ENCODE assay signal across 16 cellular contexts in the genomic region with DNA sequence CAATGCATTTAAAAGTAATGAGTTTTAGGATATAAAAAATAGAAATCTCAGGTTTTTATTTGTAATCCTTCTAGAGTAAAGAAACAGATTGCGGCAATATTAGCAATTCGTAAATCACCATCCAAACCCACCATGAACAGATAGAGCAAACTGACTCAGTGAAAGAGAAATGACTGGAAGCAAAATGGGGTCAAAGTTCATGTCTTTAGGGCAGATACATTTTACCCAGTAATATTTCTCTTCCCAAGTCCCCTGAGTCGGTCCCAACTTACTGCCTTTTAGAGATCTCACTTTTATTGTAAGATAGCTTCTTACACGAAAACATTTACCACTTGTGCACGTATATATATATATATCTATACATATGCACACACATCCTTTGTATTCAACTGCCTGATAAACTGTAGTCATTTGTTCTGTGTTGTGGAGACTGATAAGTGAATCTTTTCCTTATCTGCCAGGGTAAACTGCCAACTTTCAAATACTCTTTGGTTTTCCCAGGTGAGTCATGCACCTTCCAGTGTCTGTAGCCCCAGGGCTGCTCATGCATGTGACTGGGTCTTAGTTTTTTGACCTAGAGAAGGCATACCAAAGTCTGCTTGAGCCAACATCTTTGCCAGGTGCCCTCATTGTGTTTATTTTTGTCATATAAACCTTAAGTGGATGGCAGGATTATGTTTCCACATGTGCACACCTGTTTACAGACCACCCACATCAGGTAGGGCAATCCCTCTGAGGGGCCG. TPM values are rescaled to one million over a fixed set of nuclear protein-coding genes. Genes with fewer than 3 reads are reported as not detected.
A peak's percentile ranks its signal among the peaks of the same experiment; 100 is the strongest.
DNase-seq lines count a peak whose midpoint lies in the region; ATAC-seq and TF ChIP-seq lines count a peak whose summit lies in the region.
"Had no signal": no experiment of that assay in that cellular context is flagged by ENCODE, and none has a peak within 500 bp of the region (broad histone marks: within the 10 kb centered on the region; RNA-seq: fewer than 3 reads in every experiment).

No MANE protein-coding gene starts in this region.

- ATAC-seq in mucosa of descending colon (peak; percentile 89), GM21423 (IDR thresholded peaks at IDR 0.05; ENCODE audit: unreplicated experiment) (no peak), GM18870 (IDR thresholded peaks at IDR 0.05; ENCODE audit: unreplicated experiment) (no peak), left cardiac atrium (no peak), HG02759 (IDR thresholded peaks at IDR 0.05; ENCODE audit: unreplicated experiment) (no peak)
- ATAC-seq: activated CD4-positive, CD25-positive, alpha-beta regulatory T cell treated with anti-CD3 and anti-CD28 coated beads, Interleukin-2, amount 50 U/mL, for 24 hours; GM23338 had no signal

- H3K36me3 ChIP-seq in Caco-2 (ENCODE audit: control insufficient read depth, insufficient read depth, low read length) = no peaks in the 10 kb centered on the region
- no peaks in the 10 kb centered on the region for H3K36me3 ChIP-seq in mucosa of descending colon (ENCODE audit: low read depth)
- H3K36me3 ChIP-seq: SJSA1 had no signal

- no peaks in the 10 kb centered on the region for H3K9me3 Mint-ChIP-seq in Caco-2 (ENCODE audit: unreplicated experiment)
- H3K9me3 Mint-ChIP-seq: CD4-positive, alpha-beta T cell; GM23338; neural crest cell had no signal

- intact Hi-C loops in Caco-2 (cut with micrococcal nuclease; ENCODE audit: unreplicated experiment) = loop anchor here (1.0 to 2.0 kb wide), 3 partner anchors 21 to 96 kb away; no protein-coding TSS in a partner anchor
- intact Hi-C loops in mucosa of descending colon (cut with DNase I, micrococcal nuclease) = loop anchor here in 1 of 2 donors (10.0 kb wide), 1 partner anchor 94 kb away; no protein-coding TSS in a partner anchor
- intact Hi-C loops in left cardiac atrium (cut with DNase I) = no loop called here

- CTCF ChIA-PET in Caco-2 (lab: Charles Lee) = interaction anchor here (0.9 to 4.6 kb wide), 4 partner anchors 21 to 72 kb away, joined by 4 to 58 read pairs (median 8); no protein-coding TSS in a partner anchor

- no peaks in the 10 kb centered on the region for H3K36me3 Mint-ChIP-seq in Caco-2 (ENCODE audit: insufficient read depth, unreplicated experiment)

- POLR2A ChIA-PET in Caco-2 (lab: Charles Lee) = no interaction called here

- no peak overlapping the region for H3K4me3 ChIP-seq in Caco-2 (ENCODE audit: low read depth, low read length)
- H3K4me3 ChIP-seq in mucosa of descending colon = no peak overlapping the region
- H3K4me3 ChIP-seq: GM23338, SJSA1 had no signal

- H3K27me3 ChIP-seq in Caco-2 (replicated peaks; ENCODE audit: control insufficient read depth, insufficient read depth, low read length) = no peaks in the 10 kb centered on the region
- H3K27me3 ChIP-seq: SJSA1 had no signal

- peak overlapping the region; percentile 58 for H3K4me3 Mint-ChIP-seq in Caco-2 (ENCODE audit: unreplicated experiment)
- H3K4me3 Mint-ChIP-seq: CD4-positive, alpha-beta T cell; GM23338; neural crest cell had no signal

- H3K27ac Mint-ChIP-seq in Caco-2 (ENCODE audit: unreplicated experiment) = peak overlapping the region; percentile 77
- H3K27ac Mint-ChIP-seq: CD4-positive, alpha-beta T cell; GM23338 had no signal

- H3K9me3 ChIP-seq in Caco-2 = no peaks in the 10 kb centered on the region
- no peaks in the 10 kb centered on the region for H3K9me3 ChIP-seq in mucosa of descending colon
- H3K9me3 ChIP-seq: SJSA1 had no signal

- no peak for TF ChIP-seq CTCF in Caco-2 (IDR thresholded peaks at IDR 0.05; ENCODE audit: insufficient read depth in 1 of 2, low read depth in 1 of 2, low read length in 1 of 2, severe bottlenecking in 1 of 2, unreplicated experiment in 1 of 2)
- no peak for TF ChIP-seq CTCF in mucosa of descending colon (IDR thresholded peaks at IDR 0.05)

- DNase-seq in Caco-2 = peak; percentile 88 to 90
- peak; percentile 50 for DNase-seq in HT1080 (ENCODE audit: low read depth)
- DNase-seq in SW480 (ENCODE audit: low spot score) = peak; percentile 48
- DNase-seq in mucosa of descending colon = no peak
- no peak for DNase-seq in left cardiac atrium
- DNase-seq: activated gamma-delta T cell; CD4-positive, alpha-beta T cell; cerebellar nuclear complex; stimulated activated CD4-positive, alpha-beta T cell treated with anti-CD3 and anti-CD28 coated beads, Interleukin-12 subunit alpha, Interleukin-12 subunit beta, amount 100 ng/mL, for 4 hours had no signal

- H3K4me1 ChIP-seq in Caco-2 (peaks cover 50% of the 10 kb centered on the region), mucosa of descending colon (ENCODE audit: low read depth) (peaks cover 7% of the 10 kb centered on the region)

- H3K27me3 Mint-ChIP-seq in Caco-2 (ENCODE audit: insufficient read depth, unreplicated experiment) = no peaks in the 10 kb centered on the region
- H3K27me3 Mint-ChIP-seq: CD4-positive, alpha-beta T cell had no signal

- H3K4me1 Mint-ChIP-seq in Caco-2 (ENCODE audit: low read depth, unreplicated experiment) = peaks cover 56% of the 10 kb centered on the region
- H3K4me1 Mint-ChIP-seq: GM23338 had no signal

- no TSS peak for BruUV-seq in Caco-2 (replicated peaks; lab: Mats Ljungman, UMichigan)

RNA-seq across cellular contexts. Expression of a gene that starts 7.8 kb away (rescaled TPM):
- 29.5 and 31.7 TPM in 2 replicates for total RNA-seq in Caco-2 (2022)
- 0.23 TPM in 1 of 2 replicates, not detected in the other for total RNA-seq in HT1080 (2014; rRNA removed; shearing (Covaris generic))
- polyA plus RNA-seq in HT1080 (2015; cell fraction: cytosol; rRNA removed) = not detected in 2 replicates
- not detected in 2 replicates for polyA plus RNA-seq in HT1080 (2015; cell fraction: nucleus; rRNA removed)
- 10 to 100 TPM; 28.8 to 55.8 (median 36.5) TPM for total RNA-seq in mucosa of descending colon
- total RNA-seq in left cardiac atrium = 10 to 100 TPM in 1 of 2 donors, 1 to 10 TPM in 1; 9.2 to 15.6 TPM

Comparison
In these comparisons a context has a peak if more than half of its experiments do, and no peak if none do; other contexts are left out.
1. DNase-seq: peak in Caco-2 (2 of 2), HT1080 (single experiment) and SW480 (single experiment); none in mucosa of descending colon (0 of 3) and left cardiac atrium (single experiment).